22 cellular contexts compared by ENCODE assay signal in genomic region chr19:31255863-31256600, GRCh38.
"Had no signal": no experiment of that assay in that cellular context is flagged by ENCODE, and none has a peak within 500 bp of the region (broad histone marks: within the 10 kb centered on the region; RNA-seq: fewer than 3 reads in every experiment).

No MANE protein-coding gene starts in this region.

- H3K27me3 ChIP-seq: colonic mucosa, neural progenitor cell, pancreas, upper lobe of right lung had no signal

- H3K36me3 ChIP-seq: colonic mucosa, left lung, neural progenitor cell, pancreas, thoracic aorta, upper lobe of right lung had no signal

- H3K27ac ChIP-seq: colonic mucosa, left lung, neural progenitor cell, pancreas, thoracic aorta, upper lobe of right lung had no signal

- H3K4me1 ChIP-seq: colonic mucosa, pancreas, upper lobe of right lung had no signal

- DNase-seq: activated B cell treated with CpG ODN at 0.5 μM for 24 hours; activated CD4-positive, alpha-beta memory T cell treated with anti-CD3 and anti-CD28 coated beads for 36 hours; activated CD4-positive, alpha-beta T cell treated with anti-CD3 and anti-CD28 coated beads for 4 hours; activated naive CD4-positive, alpha-beta T cell; activated naive CD8-positive, alpha-beta T cell treated with anti-CD3 and anti-CD28 coated beads for 36 hours; activated T-cell treated with anti-CD3 and anti-CD28 coated beads, Interleukin-2, amount 50 U/mL, for 1 hour; amniotic stem cell; caudate nucleus; colonic mucosa; endodermal cell; foreskin melanocyte; kidney; left lung; naive B cell; pancreas; stimulated activated CD4-positive, alpha-beta T cell treated with anti-CD3 and anti-CD28 coated beads, Interleukin-4, amount 100 ng/mL, for 24 hours; upper lobe of right lung had no signal

- H3K9me3 ChIP-seq: colonic mucosa, left lung, pancreas, thoracic aorta, upper lobe of right lung had no signal

- ATAC-seq: activated T-helper 17 cell treated with anti-CD3 and anti-CD28 coated beads, Interleukin-2, amount 50 U/mL, for 72 hours; left lung; pancreas; sciatic nerve; stimulated activated memory B cell treated with anti-CD40 and anti-IgM and Interleukin-4, amounts not matched to agents 10 μg/mL and 1 μg/mL and 100 μg/mL, for 72 hours; upper lobe of right lung had no signal

- H3K4me3 ChIP-seq: colonic mucosa, left lung, neural progenitor cell, pancreas, thoracic aorta, upper lobe of right lung had no signal
